In genomic region chrX:30488092-30488491, GRCh38 we compare ENCODE assay signal across 9 cellular contexts.
DNase-seq lines count a peak whose midpoint lies in the region; ATAC-seq and TF ChIP-seq lines count a peak whose summit lies in the region.
"Had no signal": no experiment of that assay in that cellular context is flagged by ENCODE, and none has a peak within 500 bp of the region (broad histone marks: within the 10 kb centered on the region; RNA-seq: fewer than 3 reads in every experiment).

No MANE protein-coding gene starts in this region.

- H3K4me3 ChIP-seq in retinal pigment epithelial cell (ENCODE audit: low read length) (no peak overlapping the region), uterus (no peak overlapping the region)

- no peaks in the 10 kb centered on the region for H3K36me3 ChIP-seq in uterus

- H3K27me3 ChIP-seq in uterus: no peaks in the 10 kb centered on the region

- CTCF ChIA-PET in RWPE1 (lab: Yijun Ruan, JAX): no interaction called here

- no peaks in the 10 kb centered on the region for H3K9me3 ChIP-seq in uterus

- no peaks in the 10 kb centered on the region for H3K4me1 ChIP-seq in uterus

- no peak for TF ChIP-seq CTCF in RWPE1 (conservative IDR thresholded peaks at IDR 0.05; ENCODE audit: low read depth)
- TF ChIP-seq CTCF in retinal pigment epithelial cell (conservative IDR thresholded peaks at IDR 0.05; ENCODE audit: low read depth, low read length): peak; percentile 17
- no peak for TF ChIP-seq CTCF in uterus (IDR thresholded peaks at IDR 0.05)

- intact Hi-C loops in uterus (cut with DNase I; ENCODE audit: low total_unique reads): no loop called here

- TF ChIP-seq POLR2A in uterus (IDR thresholded peaks at IDR 0.05): no peak

- ATAC-seq in HG02885 (IDR thresholded peaks at IDR 0.05; ENCODE audit: poor library complexity, unreplicated experiment): peak; percentile 73

- POLR2A ChIA-PET in RWPE1 (lab: Yijun Ruan, JAX; ENCODE audit: low non-redundant PET): no interaction called here

- DNase-seq in NCI-H82 (lab: John Stamatoyannopoulos, UW) (peak; percentile 0), NCI-H82 treated with DMSO at 0.1 percent for 48 hours (lab: John Stamatoyannopoulos, UW; ENCODE audit: unreplicated experiment) (no peak), RWPE1 (ENCODE audit: low spot score) (peak; percentile 0), retinal pigment epithelial cell (ENCODE audit: low read depth) (no peak), uterus (no peak), germinal center (ENCODE audit: low spot score) (no peak)
- DNase-seq in stimulated activated naive CD4-positive, alpha-beta T cell (lab: John Stamatoyannopoulos, UW): no peak
- DNase-seq: CD4-positive, CD25-positive, alpha-beta regulatory T cell had no signal

- H3K27ac ChIP-seq in RWPE1 (no peak overlapping the region), uterus (no peak overlapping the region)

Comparison
In these comparisons a context has a peak if more than half of its experiments do, and no peak if none do; other contexts are left out.
1. DNase-seq: peak in NCI-H82 (single experiment) and RWPE1 (single experiment); none in NCI-H82 treated with DMSO at 0.1 percent for 48 hours (single experiment), retinal pigment epithelial cell (single experiment), uterus (0 of 2), stimulated activated naive CD4-positive, alpha-beta T cell (0 of 6) and germinal center (single experiment).